ENCODE assay signal across 15 cellular contexts in the genomic region with DNA sequence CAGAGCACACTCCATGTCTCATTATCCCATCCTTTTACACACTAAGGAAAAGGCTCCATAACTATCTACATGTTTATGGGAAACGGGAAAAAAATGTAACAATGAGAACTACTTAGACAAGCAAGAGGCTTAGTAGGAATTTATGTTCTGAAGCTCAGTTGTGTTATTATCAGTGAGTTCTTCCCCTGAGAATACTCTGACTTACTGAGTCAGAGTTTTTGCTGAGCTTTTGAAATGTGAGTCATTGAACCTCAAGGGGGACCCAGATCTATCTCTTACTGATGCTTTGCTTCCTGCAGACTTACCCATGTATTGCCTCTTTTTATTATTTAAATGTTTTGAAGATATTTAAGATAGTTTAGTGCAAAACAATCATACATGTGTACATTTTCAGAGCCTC. TPM values are rescaled to one million over a fixed set of nuclear protein-coding genes. Genes with fewer than 3 reads are reported as not detected.
DNase-seq lines count a peak whose midpoint lies in the region; ATAC-seq and TF ChIP-seq lines count a peak whose summit lies in the region.
"Had no signal": no experiment of that assay in that cellular context is flagged by ENCODE, and none has a peak within 500 bp of the region (broad histone marks: within the 10 kb centered on the region; RNA-seq: fewer than 3 reads in every experiment).

No MANE protein-coding gene starts in this region.

- CTCF ChIA-PET in activated CD4-positive, alpha-beta memory T cell treated with anti-CD3 and anti-CD28 coated beads for 36 hours (lab: Charles Lee) = interaction anchor here (0.6 kb wide), 1 partner anchor 627 kb away, joined by 5 read pairs; no protein-coding TSS in a partner anchor

- no peaks in the 10 kb centered on the region for H3K4me1 ChIP-seq in ascending aorta
- H3K4me1 ChIP-seq: parathyroid adenoma had no signal

- no peak for TF ChIP-seq CTCF in AG09319 (IDR thresholded peaks at IDR 0.05; ENCODE audit: low read depth, low read length)
- no peak for TF ChIP-seq CTCF in nephron progenitor cell (IDR thresholded peaks at IDR 0.05)
- TF ChIP-seq CTCF in ascending aorta (IDR thresholded peaks at IDR 0.05) = no peak

- peak; percentile 66 for ATAC-seq in HG03378 (IDR thresholded peaks at IDR 0.05; ENCODE audit: unreplicated experiment)
- no peak for ATAC-seq in HG03280 (IDR thresholded peaks at IDR 0.05; ENCODE audit: unreplicated experiment)
- ATAC-seq: Panc1 had no signal

- H3K27me3 Mint-ChIP-seq in nephron progenitor cell (ENCODE audit: low read depth, poor library complexity) = no peaks in the 10 kb centered on the region
- H3K27me3 Mint-ChIP-seq in activated CD4-positive, alpha-beta memory T cell treated with anti-CD3 and anti-CD28 coated beads for 36 hours = peaks cover under 1% of the 10 kb centered on the region

- no peaks in the 10 kb centered on the region for H3K36me3 Mint-ChIP-seq in nephron progenitor cell (ENCODE audit: low read depth)
- H3K36me3 Mint-ChIP-seq in activated CD4-positive, alpha-beta memory T cell treated with anti-CD3 and anti-CD28 coated beads for 36 hours = no peaks in the 10 kb centered on the region

- H3K4me3 ChIP-seq in ascending aorta = no peak overlapping the region

- H3K4me3 Mint-ChIP-seq in nephron progenitor cell = no peak overlapping the region
- no peak overlapping the region for H3K4me3 Mint-ChIP-seq in activated CD4-positive, alpha-beta memory T cell treated with anti-CD3 and anti-CD28 coated beads for 36 hours
- H3K4me3 Mint-ChIP-seq: stimulated activated naive CD8-positive, alpha-beta T cell treated with anti-CD3 and anti-CD28 coated beads, Interleukin-15, Interleukin-2, amounts not matched to agents 100 ng/mL and 50 ng/mL, for 24 hours had no signal

- intact Hi-C loops in activated CD4-positive, alpha-beta memory T cell treated with anti-CD3 and anti-CD28 coated beads for 36 hours (cut with micrococcal nuclease) = no loop called here
- intact Hi-C loops in ascending aorta (cut with DNase I) = no loop called here

- POLR2A ChIA-PET in activated CD4-positive, alpha-beta memory T cell treated with anti-CD3 and anti-CD28 coated beads for 36 hours (lab: Charles Lee) = no interaction called here

- no peak overlapping the region for H3K27ac ChIP-seq in ascending aorta
- H3K27ac ChIP-seq: parathyroid adenoma had no signal

- H3K27me3 ChIP-seq in ascending aorta = no peaks in the 10 kb centered on the region

- H3K9me3 Mint-ChIP-seq in nephron progenitor cell = peaks cover under 1% of the 10 kb centered on the region
- H3K9me3 Mint-ChIP-seq in activated CD4-positive, alpha-beta memory T cell treated with anti-CD3 and anti-CD28 coated beads for 36 hours = no peaks in the 10 kb centered on the region
- H3K9me3 Mint-ChIP-seq: stimulated activated naive CD8-positive, alpha-beta T cell treated with anti-CD3 and anti-CD28 coated beads, Interleukin-15, Interleukin-2, amounts not matched to agents 100 ng/mL and 50 ng/mL, for 24 hours had no signal

- H3K27ac Mint-ChIP-seq in nephron progenitor cell = no peak overlapping the region
- H3K27ac Mint-ChIP-seq in activated CD4-positive, alpha-beta memory T cell treated with anti-CD3 and anti-CD28 coated beads for 36 hours = no peak overlapping the region
- H3K27ac Mint-ChIP-seq: stimulated activated naive CD8-positive, alpha-beta T cell treated with anti-CD3 and anti-CD28 coated beads, Interleukin-15, Interleukin-2, amounts not matched to agents 100 ng/mL and 50 ng/mL, for 24 hours had no signal

- peak; percentile 1 for DNase-seq in AG09319 (ENCODE audit: extremely low read depth, low read depth)
- peak; percentile 60 for DNase-seq in amniotic stem cell (lab: John Stamatoyannopoulos, UW)
- peak; percentile 58 for DNase-seq in iris pigment epithelial cell (ENCODE audit: low read depth)
- no peak for DNase-seq in nephron progenitor cell
- no peak for DNase-seq in activated CD4-positive, alpha-beta memory T cell treated with anti-CD3 and anti-CD28 coated beads for 36 hours
- no peak for DNase-seq in ascending aorta (ENCODE audit: low spot score in 2 of 2)
- DNase-seq: activated naive CD4-positive, alpha-beta T cell treated with anti-CD3 and anti-CD28 coated beads, Interleukin-2, amount 50 U/mL, for 16 hours; effector CD4-positive, alpha-beta T cell; NCI-H2029; stimulated activated CD4-positive, alpha-beta T cell treated with anti-CD3 and anti-CD28 coated beads, Interleukin-4, amount 100 ng/mL, for 1 hour had no signal

- no peaks in the 10 kb centered on the region for H3K9me3 ChIP-seq in ascending aorta

- H3K4me1 Mint-ChIP-seq in nephron progenitor cell = peaks cover 2% of the 10 kb centered on the region
- no peaks in the 10 kb centered on the region for H3K4me1 Mint-ChIP-seq in activated CD4-positive, alpha-beta memory T cell treated with anti-CD3 and anti-CD28 coated beads for 36 hours (ENCODE audit: low read depth)

- H3K36me3 ChIP-seq in ascending aorta = no peaks in the 10 kb centered on the region

RNA-seq across cellular contexts. Expression of gene CFHR5, which starts 20.1 kb away (rescaled TPM):
- not detected for total RNA-seq in activated CD4-positive, alpha-beta memory T cell treated with anti-CD3 and anti-CD28 coated beads for 36 hours
- total RNA-seq in ascending aorta = not detected

RNA-seq across cellular contexts. Expression of gene CFHR2, which starts 53.9 kb away (rescaled TPM):
- not detected for total RNA-seq in activated CD4-positive, alpha-beta memory T cell treated with anti-CD3 and anti-CD28 coated beads for 36 hours
- total RNA-seq in ascending aorta = not detected

Comparison
In these comparisons a context has a peak if more than half of its experiments do, and no peak if none do; other contexts are left out.
1. DNase-seq: peak in AG09319 (single experiment), amniotic stem cell (single experiment) and iris pigment epithelial cell (single experiment); none in nephron progenitor cell (single experiment), activated CD4-positive, alpha-beta memory T cell treated with anti-CD3 and anti-CD28 coated beads for 36 hours (single experiment) and ascending aorta (0 of 2).